In the genomic region with DNA sequence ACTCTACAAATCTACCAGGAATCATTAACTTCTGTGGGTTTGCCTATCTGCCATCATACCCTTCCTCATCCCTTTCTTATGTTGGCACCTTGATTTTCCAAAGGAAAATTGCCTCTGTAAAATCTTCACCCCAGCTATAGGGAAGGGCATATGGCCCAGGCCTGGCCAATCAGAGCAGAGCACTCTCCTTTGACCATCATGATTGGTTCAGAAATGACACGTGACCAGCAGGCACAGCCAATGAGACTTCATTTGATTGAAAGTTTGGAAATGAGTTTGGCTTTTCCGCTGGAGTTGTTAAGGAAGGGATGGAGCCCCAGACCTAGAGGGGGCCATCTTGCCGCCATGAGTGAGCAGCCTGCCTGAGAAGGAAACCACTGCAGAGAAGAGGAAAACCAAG, we compare ENCODE assay signal across 24 cellular contexts. TPM values are rescaled to one million over a fixed set of nuclear protein-coding genes. Genes with fewer than 3 reads are reported as not detected.
A peak's percentile ranks its signal among the peaks of the same experiment; 100 is the strongest.
DNase-seq lines count a peak whose midpoint lies in the region; ATAC-seq, FAIRE-seq and TF ChIP-seq lines count a peak whose summit lies in the region.
"Had no signal": no experiment of that assay in that cellular context is flagged by ENCODE, and none has a peak within 500 bp of the region (broad histone marks: within the 10 kb centered on the region; RNA-seq: fewer than 3 reads in every experiment).

No MANE protein-coding gene starts in this region.

- H3K27ac ChIP-seq in K562 (ENCODE audit: extremely low read depth, low read depth, low read length) (no peak overlapping the region), sigmoid colon (no peak overlapping the region)
- H3K27ac ChIP-seq: 22Rv1, BLaER1, C4-2B had no signal

- no TSS peak for BruUV-seq in K562 (replicated peaks; lab: Mats Ljungman, UMichigan)
- no TSS peak for BruUV-seq in Caco-2 (replicated peaks; lab: Mats Ljungman, UMichigan)

- TF ChIP-seq EP300 in Ishikawa (IDR thresholded peaks at IDR 0.05; ENCODE audit: borderline replicate concordance), result no peak
- no peak for TF ChIP-seq EP300 in K562 (IDR thresholded peaks at IDR 0.05; ENCODE audit: low read length)
- no peak for TF ChIP-seq EP300 in sigmoid colon (IDR thresholded peaks at IDR 0.05)

- DNase-seq in activated CD8-positive, alpha-beta memory T cell treated with anti-CD3 and anti-CD28 coated beads, Interleukin-2, amount 50 U/mL, for 48 hours, result peak; percentile 29
- DNase-seq in activated CD8-positive, alpha-beta memory T cell treated with anti-CD3 and anti-CD28 coated beads, Interleukin-2, amount 50 U/mL, for 4 hours, result no peak
- DNase-seq in K562 (ENCODE audit: extremely low read depth in 1 of 4, low spot score in 3 of 4) (peak; percentile 27 to 82 (median 80)), sigmoid colon (peak; percentile 33), Caco-2 (no peak), ureter (ENCODE audit: low spot score) (no peak)
- DNase-seq in activated naive CD8-positive, alpha-beta T cell treated with anti-CD3 and anti-CD28 coated beads, Interleukin-2, amount 50 U/mL, for 24 hours, result no peak
- DNase-seq: Calu3; CD4-positive, CD25-positive, alpha-beta regulatory T cell; CD8-positive, alpha-beta memory T cell; DMS53; DMS79 treated with DMSO at 0.1 percent for 48 hours; GF-D8; GOT3; HCEC 1CT had no signal

- H3K27me3 ChIP-seq in K562 (ENCODE audit: control insufficient read depth in 2 of 2, insufficient read depth in 2 of 2, low read length in 2 of 2), result peaks cover 10 to 57% of the 10 kb centered on the region in 2 experiments; a peak in 3 of 5 replicates
- no peaks in the 10 kb centered on the region for H3K27me3 ChIP-seq in sigmoid colon
- H3K27me3 ChIP-seq in Caco-2 (replicated peaks; ENCODE audit: control insufficient read depth, insufficient read depth, low read length), result no peaks in the 10 kb centered on the region
- H3K27me3 ChIP-seq: BLaER1 had no signal

- no peak overlapping the region for H3K9ac ChIP-seq in K562 (ENCODE audit: insufficient read depth in 1 of 2, low read depth in 2 of 2, low read length in 2 of 2)
- H3K9ac ChIP-seq: BLaER1 had no signal

- H3K9me1 ChIP-seq in K562 (ENCODE audit: control insufficient read depth, insufficient read depth, low read length), result no peaks in the 10 kb centered on the region

- TF ChIP-seq CTCF in K562 (IDR thresholded peaks at IDR 0.05 in 2 of 3, conservative IDR thresholded peaks at IDR 0.05 in 1 of 3; ENCODE audit: insufficient read depth in 2 of 3, low read depth in 1 of 3, low read length in 3 of 3) (no peak), sigmoid colon (IDR thresholded peaks at IDR 0.05) (no peak), Caco-2 (IDR thresholded peaks at IDR 0.05; ENCODE audit: insufficient read depth in 1 of 2, low read depth in 1 of 2, low read length in 1 of 2, severe bottlenecking in 1 of 2, unreplicated experiment in 1 of 2) (no peak)

- no peaks in the 10 kb centered on the region for H3K36me3 Mint-ChIP-seq in activated naive CD8-positive, alpha-beta T cell treated with anti-CD3 and anti-CD28 coated beads, Interleukin-2, amount 50 U/mL, for 24 hours (ENCODE audit: low read depth)
- no peaks in the 10 kb centered on the region for H3K36me3 Mint-ChIP-seq in Caco-2 (ENCODE audit: insufficient read depth, unreplicated experiment)
- H3K36me3 Mint-ChIP-seq: CD8-positive, alpha-beta memory T cell had no signal

- H3K4me3 Mint-ChIP-seq in activated naive CD8-positive, alpha-beta T cell treated with anti-CD3 and anti-CD28 coated beads, Interleukin-2, amount 50 U/mL, for 24 hours, result no peak overlapping the region
- no peak overlapping the region for H3K4me3 Mint-ChIP-seq in Caco-2 (ENCODE audit: unreplicated experiment)
- H3K4me3 Mint-ChIP-seq: B cell; CD8-positive, alpha-beta memory T cell had no signal

- peaks cover 5% of the 10 kb centered on the region for H3K4me1 Mint-ChIP-seq in activated naive CD8-positive, alpha-beta T cell treated with anti-CD3 and anti-CD28 coated beads, Interleukin-2, amount 50 U/mL, for 24 hours
- peaks cover 13% of the 10 kb centered on the region for H3K4me1 Mint-ChIP-seq in Caco-2 (ENCODE audit: low read depth, unreplicated experiment)
- H3K4me1 Mint-ChIP-seq: B cell had no signal

- CTCF ChIA-PET in K562 (lab: Yijun Ruan, JAX; ENCODE audit: low intra/inter-chr PET ratio), result no interaction called here
- CTCF ChIA-PET in Caco-2 (lab: Charles Lee), result no interaction called here

- TF ChIP-seq POLR2A in K562 (conservative IDR thresholded peaks at IDR 0.05) (no peak), sigmoid colon (IDR thresholded peaks at IDR 0.05) (no peak)

- no peaks in the 10 kb centered on the region for H4K20me1 ChIP-seq in K562 (replicated peaks; ENCODE audit: control insufficient read depth, insufficient read depth, low read length)
- H4K20me1 ChIP-seq: BLaER1 had no signal

- H3K4me1 ChIP-seq in K562 (replicated peaks in 1 of 2; ENCODE audit: control insufficient read depth in 2 of 2, insufficient read depth in 2 of 2, low read length in 2 of 2) (no peaks in the 10 kb centered on the region), sigmoid colon (no peaks in the 10 kb centered on the region), Caco-2 (no peaks in the 10 kb centered on the region)

- H3K36me3 ChIP-seq in K562 (ENCODE audit: control insufficient read depth, insufficient read depth, low read length) (no peaks in the 10 kb centered on the region), sigmoid colon (no peaks in the 10 kb centered on the region), Caco-2 (ENCODE audit: control insufficient read depth, insufficient read depth, low read length) (no peaks in the 10 kb centered on the region)
- H3K36me3 ChIP-seq: BLaER1 had no signal

- H3K9me3 Mint-ChIP-seq in activated naive CD8-positive, alpha-beta T cell treated with anti-CD3 and anti-CD28 coated beads, Interleukin-2, amount 50 U/mL, for 24 hours, result no peaks in the 10 kb centered on the region
- H3K9me3 Mint-ChIP-seq in Caco-2 (ENCODE audit: unreplicated experiment), result peaks cover 17% of the 10 kb centered on the region

- 10% methylated on average over 3 of the region's 3 CpGs for WGBS in K562 (ENCODE audit: insufficient coverage, low coverage, missing lambda C conversion rate)
- WGBS in sigmoid colon, 2 donors, result 96 to 100% methylated on average over 3 of the region's 3 CpGs

- H3K27ac Mint-ChIP-seq in activated naive CD8-positive, alpha-beta T cell treated with anti-CD3 and anti-CD28 coated beads, Interleukin-2, amount 50 U/mL, for 24 hours, result no peak overlapping the region
- H3K27ac Mint-ChIP-seq in Caco-2 (ENCODE audit: unreplicated experiment), result no peak overlapping the region
- H3K27ac Mint-ChIP-seq: B cell; CD4-positive, CD25-positive, alpha-beta regulatory T cell had no signal

- H3K9me3 ChIP-seq in K562 (replicated peaks; ENCODE audit: control insufficient read depth, insufficient read depth, low read depth, low read length), result no peaks in the 10 kb centered on the region
- no peaks in the 10 kb centered on the region for H3K9me3 ChIP-seq in sigmoid colon
- H3K9me3 ChIP-seq in Caco-2, result no peaks in the 10 kb centered on the region
- H3K9me3 ChIP-seq: BLaER1 had no signal

- H3K4me3 ChIP-seq in K562 (no peak overlapping the region), sigmoid colon (no peak overlapping the region), Caco-2 (ENCODE audit: low read depth, low read length) (no peak overlapping the region)
- H3K4me3 ChIP-seq: BLaER1 had no signal

- no peak for TF ChIP-seq RAD21 in Ishikawa (IDR thresholded peaks at IDR 0.05; ENCODE audit: low read depth)
- TF ChIP-seq RAD21 in K562 (CRISPR knock-in tag; conservative IDR thresholded peaks at IDR 0.05 in 1 of 2, IDR thresholded peaks at IDR 0.05 in 1 of 2), result no peak

- peaks cover 3% of the 10 kb centered on the region for H3K27me3 Mint-ChIP-seq in activated naive CD8-positive, alpha-beta T cell treated with anti-CD3 and anti-CD28 coated beads, Interleukin-2, amount 50 U/mL, for 24 hours
- H3K27me3 Mint-ChIP-seq in Caco-2 (ENCODE audit: insufficient read depth, unreplicated experiment), result no peaks in the 10 kb centered on the region

- H2AFZ ChIP-seq in K562 (ENCODE audit: low read depth, low read length), result no peak overlapping the region

- POLR2A ChIA-PET in K562 (lab: Yijun Ruan, JAX), result interaction anchor here (0.6 kb wide), 1 partner anchor 13 kb away, joined by 3 read pairs; no protein-coding TSS in a partner anchor
- POLR2A ChIA-PET in Caco-2 (lab: Charles Lee), result no interaction called here

- ATAC-seq in K562, result peak; percentile 81
- ATAC-seq in activated naive CD8-positive, alpha-beta T cell treated with anti-CD3 and anti-CD28 coated beads, Interleukin-2, amount 50 U/mL, for 24 hours, result no peak

- peak; percentile 73 for FAIRE-seq in K562 (lab: Jason Lieb, UNC)
- FAIRE-seq: A204.1, GM12891, GM18507, H54 had no signal

- H3K79me2 ChIP-seq in K562 (ENCODE audit: control insufficient read depth, insufficient read depth, low read length), result no peaks in the 10 kb centered on the region

- in situ Hi-C loops in K562 (cut with MboI), result no loop called here

- no peak overlapping the region for H3K4me2 ChIP-seq in K562 (ENCODE audit: insufficient read depth, low read length)
- H3K4me2 ChIP-seq: BLaER1 had no signal

- intact Hi-C loops in K562 (cut with micrococcal nuclease), result no loop called here
- intact Hi-C loops in sigmoid colon (cut with DNase I), result no loop called here
- intact Hi-C loops in Caco-2 (cut with micrococcal nuclease; ENCODE audit: unreplicated experiment), result no loop called here

TF ChIP-seq in K562, 482 proteins besides CTCF, POLR2A, EP300 and RAD21 (continues in another document):
- TF ChIP-seq ZNF274 (IDR thresholded peaks at IDR 0.05; ENCODE audit: borderline replicate concordance, low read depth, low read length), result no peak
- no peak for TF ChIP-seq SMARCA5 (IDR thresholded peaks at IDR 0.05)

RNA-seq across cellular contexts. Expression of a gene that starts 35.1 kb away (rescaled TPM):
- 0.12 TPM in 2 replicates for total RNA-seq in K562 (2011; cell fraction: chromatin; rRNA removed; ENCODE audit: low replicate concordance)
- 0.13 and 0.17 TPM in 2 replicates for total RNA-seq in K562 (2011; cell fraction: nucleolus; rRNA removed)
- 0.15 and 0.38 TPM in 2 replicates for total RNA-seq in K562 (2011; cell fraction: nucleoplasm; rRNA removed)
- total RNA-seq in K562 (2014; rRNA removed), result 0.32 and 0.37 TPM in 2 replicates
- total RNA-seq in K562 (2014; rRNA removed; fragmentation: Illumina TruSeq; extraction: Trizol), result 0.15 and 0.26 TPM in 2 replicates
- 0.38 and 0.40 TPM in 2 replicates for total RNA-seq in K562 (2015; rRNA removed; fragmentation: Illumina TruSeq; extraction: Trizol)
- 0.67 and 1.0 TPM in 2 replicates for total RNA-seq in K562 (2021)
- polyA plus RNA-seq in K562 (2011; rRNA removed), result 0.20 and 0.49 TPM in 2 replicates
- polyA plus RNA-seq in K562 (2011; cell fraction: cytosol; rRNA removed), result 0.78 and 0.85 TPM in 2 replicates
- polyA plus RNA-seq in K562 (2011; cell fraction: nucleus; rRNA removed), result 0.15 and 0.47 TPM in 2 replicates
- polyA plus RNA-seq in K562 (2012), result 0.81 and 1.1 TPM in 2 replicates
- 0.49 and 0.51 TPM in 2 replicates for polyA plus RNA-seq in K562 (2014; fragmentation: Illumina TruSeq; extraction: Trizol)
- not detected for polyA plus RNA-seq in K562 (2014; fragmentation: Nextera tagmentation; extraction: Ambion mirVana)
- polyA plus RNA-seq in K562 (2014; rRNA removed), result 0.44 and 0.50 TPM in 2 replicates
- polyA minus RNA-seq in K562 (2011; rRNA and poly(A)+ RNA removed), result 0.75 and 0.88 TPM in 2 replicates
- polyA minus RNA-seq in K562 (2011; cell fraction: cytosol; rRNA and poly(A)+ RNA removed), result 0.46 and 0.76 TPM in 2 replicates
- 0.22 and 0.27 TPM in 2 replicates for polyA minus RNA-seq in K562 (2011; cell fraction: nucleus; rRNA and poly(A)+ RNA removed)
- 10 to 100 TPM in 2 of 4 donors, 1 to 10 TPM in 2; 7.5 to 35.0 (median 13.8) TPM for total RNA-seq in sigmoid colon
- 1 to 10 TPM; 1.2 to 8.6 (median 7.2) TPM for polyA plus RNA-seq in sigmoid colon
- total RNA-seq in Caco-2 (2022), result 18.7 and 23.7 TPM in 2 replicates
- total RNA-seq in ureter, result 15.0 TPM

Comparison
In these comparisons a context has a peak if more than half of its experiments do, and no peak if none do; other contexts are left out.
1. DNase-seq: peak in activated CD8-positive, alpha-beta memory T cell treated with anti-CD3 and anti-CD28 coated beads, Interleukin-2, amount 50 U/mL, for 48 hours (single experiment), K562 (4 of 4) and sigmoid colon (single experiment); none in activated CD8-positive, alpha-beta memory T cell treated with anti-CD3 and anti-CD28 coated beads, Interleukin-2, amount 50 U/mL, for 4 hours (single experiment), activated naive CD8-positive, alpha-beta T cell treated with anti-CD3 and anti-CD28 coated beads, Interleukin-2, amount 50 U/mL, for 24 hours (single experiment), Caco-2 (0 of 2) and ureter (single experiment).